Comparison of ENCODE assay signal across 20 cellular contexts in genomic region chr12:131063427-131063826, GRCh38.
DNase-seq lines count a peak whose midpoint lies in the region; ATAC-seq and TF ChIP-seq lines count a peak whose summit lies in the region.
"Had no signal": no experiment of that assay in that cellular context is flagged by ENCODE, and none has a peak within 500 bp of the region (broad histone marks: within the 10 kb centered on the region; RNA-seq: fewer than 3 reads in every experiment).

No MANE protein-coding gene starts in this region.

- H3K9ac ChIP-seq in BLaER1 treated with 17β-estradiol and CSF1 and Interleukin-3, amounts not matched to agents 10 nM and 100 nM = 0 out of 22 replicates have a peak overlapping the region, but pooled peaks of 1 of the 11 experiments have one; percentile 24

- H3K36me3 ChIP-seq in BLaER1 treated with 17β-estradiol and CSF1 and Interleukin-3, amounts not matched to agents 10 nM and 100 nM = no peaks in the 10 kb centered on the region

- DNase-seq in NCI-H1092 treated with DMSO at 0.1 percent for 48 hours (lab: John Stamatoyannopoulos, UW) (peak; percentile 27), NCI-H1092 (lab: John Stamatoyannopoulos, UW) (no peak), ecto neural progenitor cell (ENCODE audit: low spot score) (peak; percentile 12), GM10248 (ENCODE audit: extremely low spot score) (no peak)
- DNase-seq: C1 segment of cervical spinal cord; CD4-positive, CD25-positive, alpha-beta regulatory T cell; CD8-positive, alpha-beta memory T cell; COR-L47; DMS 273 treated with DMSO at 0.1 percent for 48 hours; DMS53; DND-41; EL; GOT3; H7; HFFc6 had no signal

- no peak for ATAC-seq in HG02884 (IDR thresholded peaks at IDR 0.05; ENCODE audit: unreplicated experiment)
- ATAC-seq in HG03175 (IDR thresholded peaks at IDR 0.05; ENCODE audit: unreplicated experiment) = no peak
- ATAC-seq: HCT116 had no signal

- POLR2A ChIA-PET in GM10248 (lab: Yijun Ruan, JAX) = no interaction called here

- 0 out of 22 replicates have a peak, but pooled peaks cover 0 to 5% (median 0%) of the 10 kb centered on the region in 11 experiments for H4K20me1 ChIP-seq in BLaER1 treated with 17β-estradiol and CSF1 and Interleukin-3, amounts not matched to agents 10 nM and 100 nM

- CTCF ChIA-PET in GM10248 (lab: Yijun Ruan, JAX) = no interaction called here

- no peak for TF ChIP-seq CTCF in GM10248 (IDR thresholded peaks at IDR 0.05; ENCODE audit: control extremely low read depth, extremely low read depth, low read depth, missing control alignments)

- no peak overlapping the region for H3K4me3 ChIP-seq in BLaER1 treated with 17β-estradiol and CSF1 and Interleukin-3, amounts not matched to agents 10 nM and 100 nM

- H3K27ac ChIP-seq in BLaER1 treated with 17β-estradiol and CSF1 and Interleukin-3, amounts not matched to agents 10 nM and 100 nM = peak overlapping the region in 4 of 11 experiments; percentile 45 to 92 (median 66); a peak in 7 of 22 replicates
- H3K27ac ChIP-seq: 22Rv1 had no signal

- peaks cover 0 to 10% (median 8%) of the 10 kb centered on the region in 11 experiments; a peak in 12 of 22 replicates for H3K9me3 ChIP-seq in BLaER1 treated with 17β-estradiol and CSF1 and Interleukin-3, amounts not matched to agents 10 nM and 100 nM (replicated peaks in 1 of 11)

- H3K4me2 ChIP-seq in BLaER1 treated with 17β-estradiol and CSF1 and Interleukin-3, amounts not matched to agents 10 nM and 100 nM = peak overlapping the region in 10 of 11 experiments; percentile 16 to 97 (median 84); a peak in 14 of 22 replicates

- peaks cover 0 to 53% (median 8%) of the 10 kb centered on the region in 11 experiments; a peak in 12 of 22 replicates for H3K27me3 ChIP-seq in BLaER1 treated with 17β-estradiol and CSF1 and Interleukin-3, amounts not matched to agents 10 nM and 100 nM

- H3K4me1 ChIP-seq in BLaER1 treated with 17β-estradiol and CSF1 and Interleukin-3, amounts not matched to agents 10 nM and 100 nM = peaks cover 56 to 97% (median 87%) of the 10 kb centered on the region in 10 experiments

Comparison
In these comparisons a context has a peak if more than half of its experiments do, and no peak if none do; other contexts are left out.
1. DNase-seq: peak in NCI-H1092 treated with DMSO at 0.1 percent for 48 hours (single experiment) and ecto neural progenitor cell (single experiment); none in NCI-H1092 (single experiment) and GM10248 (single experiment).